ENCODE assay signal across 18 cellular contexts in genomic region chr9:99401826-99402225, GRCh38.
DNase-seq lines count a peak whose midpoint lies in the region; ATAC-seq and TF ChIP-seq lines count a peak whose summit lies in the region.
"Had no signal": no experiment of that assay in that cellular context is flagged by ENCODE, and none has a peak within 500 bp of the region (broad histone marks: within the 10 kb centered on the region; RNA-seq: fewer than 3 reads in every experiment).

No MANE protein-coding gene starts in this region.

- in situ Hi-C loops in HAP-1 (cut with MboI; ENCODE audit: low sequenced_read_pairs): no loop called here

- no peak overlapping the region for H3K4ac ChIP-seq in neuronal stem cell (ENCODE audit: low read length)

- DNase-seq in HCEC 1CT (peak; percentile 37), adipocyte (ENCODE audit: low read depth) (peak; percentile 12), foreskin fibroblast (peak; percentile 24 to 41), neuronal stem cell (ENCODE audit: low spot score) (no peak), NCI-H2171 (lab: John Stamatoyannopoulos, UW) (no peak), HAP-1 (ENCODE audit: low spot score in 2 of 2) (no peak)
- DNase-seq: ACHN; BE2C; C1 segment of cervical spinal cord; Caco-2; CD4-positive, CD25-positive, alpha-beta regulatory T cell; CD8-positive, alpha-beta memory T cell; GOT3; H7 had no signal

- no peak overlapping the region for H2BK5ac ChIP-seq in neuronal stem cell (ENCODE audit: low read length)

- H3K9me3 ChIP-seq in adipocyte (ENCODE audit: control insufficient read depth, low read length): no peaks in the 10 kb centered on the region
- no peaks in the 10 kb centered on the region for H3K9me3 ChIP-seq in neuronal stem cell (replicated peaks in 1 of 2; ENCODE audit: control insufficient read depth in 2 of 2, insufficient read depth in 1 of 2, low read depth in 1 of 2, low read length in 2 of 2)
- no peaks in the 10 kb centered on the region for H3K9me3 ChIP-seq in HAP-1
- H3K9me3 ChIP-seq: BE2C, Caco-2 had no signal

- H3K4me2 ChIP-seq in neuronal stem cell (ENCODE audit: insufficient read depth, low read length, poor library complexity, severe bottlenecking): no peak overlapping the region

- no peak overlapping the region for H3K23ac ChIP-seq in neuronal stem cell (ENCODE audit: low read depth, low read length, poor library complexity)

- TF ChIP-seq CTCF in foreskin fibroblast (IDR thresholded peaks at IDR 0.05; ENCODE audit: low read depth, low read length): no peak

- no peak overlapping the region for H3K4me3 ChIP-seq in adipocyte (ENCODE audit: low read length)
- H3K4me3 ChIP-seq in foreskin fibroblast (ENCODE audit: low read depth in 1 of 2, low read length in 2 of 2): no peak overlapping the region
- H3K4me3 ChIP-seq in neuronal stem cell (ENCODE audit: low read length in 2 of 2): no peak overlapping the region
- no peak overlapping the region for H3K4me3 ChIP-seq in HAP-1
- H3K4me3 ChIP-seq: GM12878, K562 had no signal

- no peaks in the 10 kb centered on the region for H3K36me3 ChIP-seq in adipocyte (ENCODE audit: control insufficient read depth, insufficient read depth, low read length, severe bottlenecking)
- H3K36me3 ChIP-seq in neuronal stem cell (replicated peaks in 1 of 2; ENCODE audit: control insufficient read depth in 2 of 2, insufficient read depth in 2 of 2, low read length in 2 of 2): no peaks in the 10 kb centered on the region
- H3K36me3 ChIP-seq in HAP-1 (replicated peaks): no peaks in the 10 kb centered on the region
- H3K36me3 ChIP-seq: BE2C had no signal

- no peak overlapping the region for H3K14ac ChIP-seq in neuronal stem cell (ENCODE audit: low read length)

- H2BK120ac ChIP-seq in neuronal stem cell (ENCODE audit: low read depth, low read length): no peak overlapping the region

- no peak overlapping the region for H3K18ac ChIP-seq in neuronal stem cell (ENCODE audit: low read length)

- no peak overlapping the region for H2AK5ac ChIP-seq in neuronal stem cell (ENCODE audit: low read depth, low read length)

- H3K4me1 ChIP-seq in adipocyte (ENCODE audit: control insufficient read depth, insufficient read depth, low read length) (no peaks in the 10 kb centered on the region), neuronal stem cell (ENCODE audit: control insufficient read depth in 2 of 2, insufficient read depth in 1 of 2, low read depth in 1 of 2, low read length in 2 of 2) (peaks cover 0 to 3% of the 10 kb centered on the region in 2 donors), HAP-1 (no peaks in the 10 kb centered on the region)
- H3K4me1 ChIP-seq: BE2C, Caco-2 had no signal

- H2BK12ac ChIP-seq in neuronal stem cell (ENCODE audit: low read length): no peak overlapping the region

- H3K79me1 ChIP-seq in neuronal stem cell (ENCODE audit: low read depth, low read length): no peaks in the 10 kb centered on the region

- H3K27me3 ChIP-seq in adipocyte (replicated peaks; ENCODE audit: control insufficient read depth, insufficient read depth, low read length) (no peaks in the 10 kb centered on the region), neuronal stem cell (ENCODE audit: control insufficient read depth in 3 of 3, insufficient read depth in 3 of 3, low read depth in 1 of 3, low read length in 3 of 3) (peaks cover 0 to 10% (median 0%) of the 10 kb centered on the region in 3 experiments), HAP-1 (ENCODE audit: low read depth) (no peaks in the 10 kb centered on the region)
- H3K27me3 ChIP-seq: BE2C had no signal

- no peak overlapping the region for H2AFZ ChIP-seq in neuronal stem cell (ENCODE audit: low read length)

- H4K91ac ChIP-seq in neuronal stem cell (ENCODE audit: low read depth, low read length, poor library complexity): no peak overlapping the region

- no peak overlapping the region for H4K8ac ChIP-seq in neuronal stem cell (ENCODE audit: low read depth, low read length)

- H3K27ac ChIP-seq in neuronal stem cell (replicated peaks; ENCODE audit: low read length): no peak overlapping the region
- H3K27ac ChIP-seq: HL-60 had no signal

- no peak for ATAC-seq in GM21717 (IDR thresholded peaks at IDR 0.05; ENCODE audit: unreplicated experiment)
- ATAC-seq: GM12878, K562 had no signal

- no peak overlapping the region for H2BK15ac ChIP-seq in neuronal stem cell (ENCODE audit: low read length)

- H3K9ac ChIP-seq in adipocyte (ENCODE audit: low read length): no peak overlapping the region
- no peak overlapping the region for H3K9ac ChIP-seq in neuronal stem cell (ENCODE audit: low read depth, low read length, poor library complexity)

Comparison
In these comparisons a context has a peak if more than half of its experiments do, and no peak if none do; other contexts are left out.
1. DNase-seq: peak in HCEC 1CT (single experiment), adipocyte (single experiment) and foreskin fibroblast (2 of 2); none in neuronal stem cell (single experiment), NCI-H2171 (single experiment) and HAP-1 (0 of 2).